Comparison of ENCODE assay signal across 1 cellular context in genomic region chr11:8641332-8641731, GRCh38.
TF ChIP-seq lines count a peak whose summit lies in the region.

No MANE protein-coding gene starts in this region.

TF ChIP-seq in GM23338, 12 proteins besides CTCF, POLR2A, EP300 and RAD21:
- TF ChIP-seq ZNF462 (CRISPR knock-in tag; IDR thresholded peaks at IDR 0.05) (no peak), ZNF114 (CRISPR knock-in tag; IDR thresholded peaks at IDR 0.05) (no peak), NANOG (IDR thresholded peaks at IDR 0.05; ENCODE audit: borderline replicate concordance) (no peak), ETS1 (IDR thresholded peaks at IDR 0.05) (no peak), ZNF331 (CRISPR knock-in tag; IDR thresholded peaks at IDR 0.05; ENCODE audit: low read depth) (no peak), EZH2 (IDR thresholded peaks at IDR 0.05; ENCODE audit: low read depth, unreplicated experiment) (no peak), EZH2phosphoT487 (IDR thresholded peaks at IDR 0.05; ENCODE audit: unreplicated experiment) (no peak), JUNB (IDR thresholded peaks at IDR 0.05; ENCODE audit: unreplicated experiment) (no peak), POLR2AphosphoS5 (IDR thresholded peaks at IDR 0.05; ENCODE audit: low read depth) (no peak), REST (IDR thresholded peaks at IDR 0.05; ENCODE audit: unreplicated experiment) (no peak), CREB1 (CRISPR knock-in tag; IDR thresholded peaks at IDR 0.05; ENCODE audit: low read depth) (no peak), STAT1 (IDR thresholded peaks at IDR 0.05; ENCODE audit: unreplicated experiment) (no peak)
